In the genomic region with DNA sequence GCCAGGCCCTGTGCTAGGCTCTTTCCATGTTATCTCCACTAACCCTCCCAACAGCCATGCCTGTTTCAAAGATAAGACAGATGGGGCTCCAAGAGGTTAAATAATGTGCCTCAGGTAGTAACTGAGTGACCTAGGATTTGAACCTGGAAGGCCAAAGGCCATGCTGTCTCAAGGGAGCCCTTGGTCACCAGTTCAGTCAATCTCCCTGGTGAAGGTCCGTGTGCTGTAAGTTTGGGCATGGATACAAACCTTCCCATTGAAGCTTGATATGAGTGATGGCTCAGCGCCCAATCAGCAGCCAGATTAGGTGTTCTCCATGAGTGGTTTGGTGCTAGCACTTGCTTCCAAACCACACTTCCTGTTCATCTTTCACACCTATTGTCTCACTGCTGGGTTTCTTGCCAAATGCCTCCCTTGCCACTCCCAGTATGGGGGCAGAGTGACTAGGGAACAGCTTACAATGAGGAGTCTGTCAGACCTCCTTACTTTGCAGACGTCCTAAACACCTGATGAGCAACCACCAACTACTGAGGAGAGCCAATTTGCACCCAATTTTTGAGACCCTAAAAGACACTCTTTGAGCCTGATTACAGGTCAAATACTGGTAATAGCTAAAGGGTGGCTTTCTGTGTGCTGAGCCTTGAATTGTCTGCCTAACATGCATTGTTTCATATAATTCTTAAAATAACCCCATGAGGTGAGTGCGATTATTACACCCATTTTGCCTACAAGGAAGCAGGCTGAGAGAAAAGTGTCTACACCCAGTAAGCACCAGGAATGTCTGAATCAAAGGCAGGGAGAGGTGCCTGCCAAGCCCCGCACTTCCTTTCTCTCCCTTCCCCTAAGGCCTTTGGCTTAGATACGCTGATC, we compare ENCODE assay signal across 8 cellular contexts. TPM values are rescaled to one million over a fixed set of nuclear protein-coding genes. Genes with fewer than 3 reads are reported as not detected.
A peak's percentile ranks its signal among the peaks of the same experiment; 100 is the strongest.
DNase-seq lines count a peak whose midpoint lies in the region; ATAC-seq, FAIRE-seq and TF ChIP-seq lines count a peak whose summit lies in the region.

No MANE protein-coding gene starts in this region.

- peaks cover 3% of the 10 kb centered on the region for H3F3A ChIP-seq in SK-N-SH (replicated peaks; ENCODE audit: insufficient read depth)

- in situ Hi-C loops in K562 (cut with MboI), result no loop called here

- H3K9me2 ChIP-seq in SK-N-SH, result no peaks in the 10 kb centered on the region

- H3K4me3 ChIP-seq in SK-N-SH (ENCODE audit: low read depth in 2 of 2, low read length in 1 of 2), result no peak overlapping the region
- no peak overlapping the region for H3K4me3 ChIP-seq in K562
- no peak overlapping the region for H3K4me3 ChIP-seq in mesenchymal stem cell (ENCODE audit: insufficient read depth in 1 of 2, low read depth in 1 of 2, low read length in 2 of 2)
- no peak overlapping the region for H3K4me3 ChIP-seq in tibial nerve

- TF ChIP-seq EP300 in SK-N-SH (IDR thresholded peaks at IDR 0.05; ENCODE audit: borderline replicate concordance in 1 of 2, low read depth in 1 of 2, low read length in 1 of 2) (no peak), K562 (IDR thresholded peaks at IDR 0.05; ENCODE audit: low read length) (peak; percentile 60; the same call in 1 of the 2 replicates), tibial nerve (IDR thresholded peaks at IDR 0.05) (no peak)

- H3K36me3 ChIP-seq in SK-N-SH (replicated peaks in 1 of 2; ENCODE audit: control insufficient read depth in 1 of 2, insufficient read depth in 2 of 2, low read length in 1 of 2), result no peaks in the 10 kb centered on the region
- no peaks in the 10 kb centered on the region for H3K36me3 ChIP-seq in K562 (ENCODE audit: control insufficient read depth, insufficient read depth, low read length)
- H3K36me3 ChIP-seq in mesenchymal stem cell (ENCODE audit: control insufficient read depth in 1 of 2, insufficient read depth in 2 of 2, low read depth in 1 of 2, low read length in 2 of 2), result no peaks in the 10 kb centered on the region
- no peaks in the 10 kb centered on the region for H3K36me3 ChIP-seq in tibial nerve

- H3K18ac ChIP-seq in mesenchymal stem cell (ENCODE audit: low read depth in 1 of 2, low read length in 2 of 2), result no peak overlapping the region

- H2BK5ac ChIP-seq in mesenchymal stem cell (ENCODE audit: low read depth, low read length, poor library complexity, severe bottlenecking), result no peak overlapping the region

- no peak overlapping the region for H4K91ac ChIP-seq in mesenchymal stem cell (ENCODE audit: low read length)

- FAIRE-seq in K562 (lab: Jason Lieb, UNC), result peak; percentile 82

- H3K79me2 ChIP-seq in SK-N-SH (ENCODE audit: insufficient read depth) (no peaks in the 10 kb centered on the region), K562 (ENCODE audit: control insufficient read depth, insufficient read depth, low read length) (no peaks in the 10 kb centered on the region)

- TF ChIP-seq POLR2A in K562 (conservative IDR thresholded peaks at IDR 0.05) (no peak), tibial nerve (IDR thresholded peaks at IDR 0.05) (no peak)

- H3K4me1 ChIP-seq in SK-N-SH (ENCODE audit: control insufficient read depth in 1 of 2, insufficient read depth in 2 of 2, low read depth in 1 of 2, low read length in 1 of 2) (peaks cover 0 to 14% of the 10 kb centered on the region in 2 experiments; a peak in 1 of 4 replicates), K562 (replicated peaks in 1 of 2; ENCODE audit: control insufficient read depth in 2 of 2, insufficient read depth in 2 of 2, low read length in 2 of 2) (peaks cover 16 to 25% of the 10 kb centered on the region in 2 experiments; a peak in 4 of 5 replicates), mesenchymal stem cell (ENCODE audit: control insufficient read depth, insufficient read depth, low read depth, low read length) (peaks cover 7% of the 10 kb centered on the region), tibial nerve (peaks cover 0 to 12% (median 9%) of the 10 kb centered on the region in 4 donors)

- DNase-seq in NCI-H1105 treated with DMSO at 0.1 percent for 48 hours (lab: John Stamatoyannopoulos, UW) (peak; percentile 2), NCI-H1105 (lab: John Stamatoyannopoulos, UW) (no peak), SK-N-SH (no peak), K562 (ENCODE audit: extremely low read depth in 1 of 4, low spot score in 3 of 4) (peak; percentile 17 to 75 (median 46)), mesenchymal stem cell (peak; percentile 38), tibial nerve (ENCODE audit: low spot score in 2 of 2) (no peak), GDM1 (lab: John Stamatoyannopoulos, UW) (no peak)

- H4K8ac ChIP-seq in mesenchymal stem cell (ENCODE audit: low read length), result no peak overlapping the region

- H3K27ac ChIP-seq in SK-N-SH (ENCODE audit: low read depth in 2 of 2, low read length in 1 of 2) (no peak overlapping the region), K562 (ENCODE audit: extremely low read depth, low read depth, low read length) (0 out of 3 replicates have a peak overlapping the region, but pooled peaks have one; percentile 16), mesenchymal stem cell (ENCODE audit: low read length, poor library complexity, severe bottlenecking) (peak overlapping the region; percentile 46), tibial nerve (peak overlapping the region in 2 of 4 donors; percentile 44 to 72)

- H3K4me2 ChIP-seq in SK-N-SH, result no peak overlapping the region
- H3K4me2 ChIP-seq in K562 (ENCODE audit: insufficient read depth, low read length), result peak overlapping the region; percentile 20; the same call in 1 of the 2 replicates
- H3K4me2 ChIP-seq in mesenchymal stem cell (ENCODE audit: low read length, poor library complexity, severe bottlenecking), result no peak overlapping the region

- no peaks in the 10 kb centered on the region for H3K9me3 ChIP-seq in SK-N-SH
- no peaks in the 10 kb centered on the region for H3K9me3 ChIP-seq in K562 (replicated peaks; ENCODE audit: control insufficient read depth, insufficient read depth, low read depth, low read length)
- peaks cover 4% of the 10 kb centered on the region for H3K9me3 ChIP-seq in mesenchymal stem cell (ENCODE audit: control insufficient read depth, low read length)
- no peaks in the 10 kb centered on the region for H3K9me3 ChIP-seq in tibial nerve

- intact Hi-C loops in K562 (cut with micrococcal nuclease), result loop anchor here (5.0 kb wide), 1 partner anchor 67 kb away; no protein-coding TSS in a partner anchor

- no peak overlapping the region for H2BK15ac ChIP-seq in mesenchymal stem cell (ENCODE audit: low read depth, poor library complexity, severe bottlenecking)

- ATAC-seq in HG03175 (IDR thresholded peaks at IDR 0.05; ENCODE audit: unreplicated experiment) (peak; percentile 68), K562 (peak; percentile 69)

- POLR2A ChIA-PET in SK-N-SH (lab: Yijun Ruan, JAX) (no interaction called here), K562 (lab: Yijun Ruan, JAX) (interaction anchor here (0.6 to 1.0 kb wide), 4 partner anchors 13 to 1966 kb away, joined by 3 to 5 read pairs (median 3); no protein-coding TSS in a partner anchor)

- H2BK12ac ChIP-seq in mesenchymal stem cell (ENCODE audit: low read length in 2 of 2), result peak overlapping the region in 1 of 2 experiments; percentile 38

- H2AK5ac ChIP-seq in mesenchymal stem cell (ENCODE audit: low read length, severe bottlenecking), result peak overlapping the region; percentile 30

- no peak for TF ChIP-seq RAD21 in SK-N-SH (IDR thresholded peaks at IDR 0.05; ENCODE audit: low read length)
- no peak for TF ChIP-seq RAD21 in K562 (CRISPR knock-in tag; conservative IDR thresholded peaks at IDR 0.05 in 1 of 2, IDR thresholded peaks at IDR 0.05 in 1 of 2)

- peaks cover 3% of the 10 kb centered on the region for H3K9me1 ChIP-seq in K562 (ENCODE audit: control insufficient read depth, insufficient read depth, low read length)

- CTCF ChIA-PET in SK-N-SH (lab: Yijun Ruan, JAX) (interaction anchor here (0.7 to 1.2 kb wide), 4 partner anchors 8 to 92 kb away, joined by 3 to 5 read pairs (median 3); no protein-coding TSS in a partner anchor), K562 (lab: Yijun Ruan, JAX; ENCODE audit: low intra/inter-chr PET ratio) (no interaction called here)

- no TSS peak for BruUV-seq in K562 (replicated peaks; lab: Mats Ljungman, UMichigan)

- peak; percentile 34; the same call in 1 of the 2 replicates for TF ChIP-seq CTCF in SK-N-SH (IDR thresholded peaks at IDR 0.05)
- peak in 1 of 3 experiments; percentile 22; a peak in 1 of 6 replicates for TF ChIP-seq CTCF in K562 (IDR thresholded peaks at IDR 0.05 in 2 of 3, conservative IDR thresholded peaks at IDR 0.05 in 1 of 3; ENCODE audit: insufficient read depth in 2 of 3, low read depth in 1 of 3, low read length in 3 of 3)
- peak in 3 of 5 experiments; percentile 10 to 27 (median 22) for TF ChIP-seq CTCF in tibial nerve (IDR thresholded peaks at IDR 0.05)

- H2AFZ ChIP-seq in SK-N-SH (ENCODE audit: low read depth) (no peak overlapping the region), K562 (ENCODE audit: low read depth, low read length) (peak overlapping the region; percentile 74), mesenchymal stem cell (ENCODE audit: low read depth, low read length) (no peak overlapping the region)

- no peak overlapping the region for H2BK120ac ChIP-seq in mesenchymal stem cell (ENCODE audit: low read depth, low read length)

- H3K14ac ChIP-seq in mesenchymal stem cell (ENCODE audit: low read length in 2 of 2), result no peak overlapping the region

- no peak overlapping the region for H3K23ac ChIP-seq in mesenchymal stem cell (ENCODE audit: low read length in 2 of 2)

- WGBS in SK-N-SH (ENCODE audit: low lambda C conversion rate), result 78% methylated on average over 6 of the region's 6 CpGs
- WGBS in K562 (ENCODE audit: insufficient coverage, low coverage, missing lambda C conversion rate), result 31% methylated on average over 4 of the region's 6 CpGs
- 88% methylated on average over 5 of the region's 6 CpGs for WGBS in mesenchymal stem cell
- 62 to 67% methylated on average over 6 of the region's 6 CpGs for WGBS in tibial nerve, 2 donors

- H4K20me1 ChIP-seq in SK-N-SH (ENCODE audit: insufficient read depth) (no peaks in the 10 kb centered on the region), K562 (replicated peaks; ENCODE audit: control insufficient read depth, insufficient read depth, low read length) (no peaks in the 10 kb centered on the region)

- H3K79me1 ChIP-seq in mesenchymal stem cell (replicated peaks; ENCODE audit: low read length, poor library complexity, severe bottlenecking), result no peaks in the 10 kb centered on the region

- H3K9ac ChIP-seq in SK-N-SH, result no peak overlapping the region
- H3K9ac ChIP-seq in K562 (ENCODE audit: insufficient read depth in 1 of 2, low read depth in 2 of 2, low read length in 2 of 2), result no peak overlapping the region
- no peak overlapping the region for H3K9ac ChIP-seq in mesenchymal stem cell (ENCODE audit: low read length)

- no peak overlapping the region for H3K4ac ChIP-seq in mesenchymal stem cell (ENCODE audit: low read depth in 1 of 2, low read length in 2 of 2)

- H3K27me3 ChIP-seq in SK-N-SH (ENCODE audit: insufficient read depth) (no peaks in the 10 kb centered on the region), K562 (ENCODE audit: control insufficient read depth in 2 of 2, insufficient read depth in 2 of 2, low read length in 2 of 2) (no peaks in the 10 kb centered on the region), mesenchymal stem cell (ENCODE audit: control insufficient read depth in 1 of 2, insufficient read depth in 1 of 2, low read length in 2 of 2) (peaks cover 0 to 7% of the 10 kb centered on the region in 2 experiments), tibial nerve (no peaks in the 10 kb centered on the region)

RNA-seq across cellular contexts. Expression of a gene that starts 48.5 kb away (rescaled TPM):
- polyA plus RNA-seq in SK-N-SH (2012; rRNA removed) (285 and 309 TPM in 2 replicates), K562 (2011; rRNA removed) (3.6 and 5.7 TPM in 2 replicates), K562 (2014; fragmentation: Illumina TruSeq; extraction: Trizol) (8.2 and 12.8 TPM in 2 replicates), K562 (2014; fragmentation: Nextera tagmentation; extraction: Ambion mirVana) (1 to 10 TPM in 1 of 2 experiments, under 1 TPM in 1; 0.56 to 2.1 TPM), K562 (2014; rRNA removed) (11.6 and 14.8 TPM in 2 replicates)
- 143 and 157 TPM in 2 replicates for polyA plus RNA-seq in SK-N-SH (2012; cell fraction: cytosol; rRNA removed)
- polyA plus RNA-seq in SK-N-SH (2012; cell fraction: nucleus; rRNA removed), result 1,026 and 1,160 TPM in 2 replicates
- 20.9 and 54.0 TPM in 2 replicates for total RNA-seq in K562 (2011; cell fraction: chromatin; rRNA removed; ENCODE audit: low replicate concordance)
- 42.1 and 51.5 TPM in 2 replicates for total RNA-seq in K562 (2011; cell fraction: nucleolus; rRNA removed)
- 28.7 and 32.3 TPM in 2 replicates for total RNA-seq in K562 (2011; cell fraction: nucleoplasm; rRNA removed)
- total RNA-seq in K562 (2014; rRNA removed) (12.1 and 19.4 TPM in 2 replicates), K562 (2014; rRNA removed; fragmentation: Illumina TruSeq; extraction: Trizol) (4.2 and 8.9 TPM in 2 replicates), K562 (2015; rRNA removed; fragmentation: Illumina TruSeq; extraction: Trizol) (0.54 and 1.1 TPM in 2 replicates), K562 (2021) (13.8 and 17.4 TPM in 2 replicates), tibial nerve (1,000 to 10,000 TPM in 1 of 4 donors, 100 to 1,000 TPM in 3; 373 to 1,352 (median 619) TPM)
- polyA plus RNA-seq in K562 (2011; cell fraction: cytosol; rRNA removed), result 3.7 and 20.6 TPM in 2 replicates
- polyA plus RNA-seq in K562 (2011; cell fraction: nucleus; rRNA removed), result 13.7 and 48.9 TPM in 2 replicates
- polyA plus RNA-seq in K562 (2012), result 8.3 and 9.7 TPM in 2 replicates
- 3.8 and 7.1 TPM in 2 replicates for polyA minus RNA-seq in K562 (2011; rRNA and poly(A)+ RNA removed)
- 7.6 and 8.7 TPM in 2 replicates for polyA minus RNA-seq in K562 (2011; cell fraction: cytosol; rRNA and poly(A)+ RNA removed)
- polyA minus RNA-seq in K562 (2011; cell fraction: nucleus; rRNA and poly(A)+ RNA removed), result 24.0 and 43.5 TPM in 2 replicates
- 587 TPM for polyA plus RNA-seq in mesenchymal stem cell (2013, experiment 1 of 2)
- polyA plus RNA-seq in mesenchymal stem cell (2013, experiment 2 of 2), result 551 TPM

RNA-seq across cellular contexts. Expression of a gene that starts 53.7 kb away (rescaled TPM):
- polyA plus RNA-seq in SK-N-SH (2012; rRNA removed), result 168 and 287 TPM in 2 replicates
- polyA plus RNA-seq in SK-N-SH (2012; cell fraction: cytosol; rRNA removed), result 220 and 236 TPM in 2 replicates
- 84.3 and 162 TPM in 2 replicates for polyA plus RNA-seq in SK-N-SH (2012; cell fraction: nucleus; rRNA removed)
- 104 and 130 TPM in 2 replicates for total RNA-seq in K562 (2011; cell fraction: chromatin; rRNA removed; ENCODE audit: low replicate concordance)
- 186 and 192 TPM in 2 replicates for total RNA-seq in K562 (2011; cell fraction: nucleolus; rRNA removed)
- 198 and 249 TPM in 2 replicates for total RNA-seq in K562 (2011; cell fraction: nucleoplasm; rRNA removed)
- total RNA-seq in K562 (2014; rRNA removed), result 46.9 and 62.2 TPM in 2 replicates
- total RNA-seq in K562 (2014; rRNA removed; fragmentation: Illumina TruSeq; extraction: Trizol), result 87.9 and 95.0 TPM in 2 replicates
- total RNA-seq in K562 (2015; rRNA removed; fragmentation: Illumina TruSeq; extraction: Trizol), result 101 and 105 TPM in 2 replicates
- 124 and 126 TPM in 2 replicates for total RNA-seq in K562 (2021)
- 169 and 170 TPM in 2 replicates for polyA plus RNA-seq in K562 (2011; rRNA removed)
- 135 and 158 TPM in 2 replicates for polyA plus RNA-seq in K562 (2011; cell fraction: cytosol; rRNA removed)
- polyA plus RNA-seq in K562 (2011; cell fraction: nucleus; rRNA removed), result 48.7 and 51.6 TPM in 2 replicates
- 81.0 and 147 TPM in 2 replicates for polyA plus RNA-seq in K562 (2012)
- 154 and 185 TPM in 2 replicates for polyA plus RNA-seq in K562 (2014; fragmentation: Illumina TruSeq; extraction: Trizol)
- polyA plus RNA-seq in K562 (2014; fragmentation: Nextera tagmentation; extraction: Ambion mirVana), result 100 to 1,000 TPM; 206 to 233 TPM
- polyA plus RNA-seq in K562 (2014; rRNA removed), result 84.7 and 134 TPM in 2 replicates
- polyA minus RNA-seq in K562 (2011; rRNA and poly(A)+ RNA removed), result 234 and 258 TPM in 2 replicates
- 112 and 142 TPM in 2 replicates for polyA minus RNA-seq in K562 (2011; cell fraction: cytosol; rRNA and poly(A)+ RNA removed)
- polyA minus RNA-seq in K562 (2011; cell fraction: nucleus; rRNA and poly(A)+ RNA removed), result 30.7 and 39.5 TPM in 2 replicates
- polyA plus RNA-seq in mesenchymal stem cell (2013, experiment 1 of 2), result 426 TPM
- polyA plus RNA-seq in mesenchymal stem cell (2013, experiment 2 of 2), result 426 TPM
- total RNA-seq in tibial nerve, result 100 to 1,000 TPM; 262 to 296 (median 280) TPM

Comparison
In these comparisons a context has a peak if more than half of its experiments do, and no peak if none do; other contexts are left out.
1. DNase-seq: peak in NCI-H1105 treated with DMSO at 0.1 percent for 48 hours (single experiment), K562 (4 of 4) and mesenchymal stem cell (single experiment); none in NCI-H1105 (single experiment), SK-N-SH (single experiment), tibial nerve (0 of 2) and GDM1 (single experiment).
2. H3K27ac ChIP-seq: peak in K562 (single experiment) and mesenchymal stem cell (single experiment); none in SK-N-SH (0 of 2).
3. RNA of a gene that starts 48.5 kb away (total RNA-seq): 373 to 1,352 TPM in tibial nerve; 0.54 to 54.0 TPM in K562; every median in the first group is over 4 times any median in the second.